8 cellular contexts compared by ENCODE assay signal in genomic region chr1:162118063-162118462, GRCh38. TPM values are rescaled to one million over a fixed set of nuclear protein-coding genes. Genes with fewer than 3 reads are reported as not detected.
"Had no signal": no experiment of that assay in that cellular context is flagged by ENCODE, and none has a peak within 500 bp of the region (broad histone marks: within the 10 kb centered on the region; RNA-seq: fewer than 3 reads in every experiment).

No MANE protein-coding gene starts in this region.

- ATAC-seq: GM23338 had no signal

- H3K27ac Mint-ChIP-seq: GM23338, IgD-negative memory B cell had no signal

- H2AFZ ChIP-seq: GM23338 had no signal

- H3K4me3 ChIP-seq: GM23338 had no signal

- FAIRE-seq: H1, H54, HTR-8/SVneo had no signal

- H3K27me3 Mint-ChIP-seq: IgD-negative memory B cell had no signal

- H3K4me2 ChIP-seq: GM23338 had no signal

- H3K9me3 Mint-ChIP-seq: GM23338, H9, IgD-negative memory B cell had no signal

- H3K4me3 Mint-ChIP-seq: GM23338, H9, IgD-negative memory B cell had no signal

- DNase-seq: H9, HCEC 1CT, KG1 had no signal

- H3K36me3 Mint-ChIP-seq: IgD-negative memory B cell had no signal

RNA-seq across cellular contexts. Expression of gene NOS1AP, which starts 48.6 kb away (rescaled TPM):
- polyA plus RNA-seq: IgD-negative memory B cell had no signal
